Comparison of ENCODE assay signal across 2 cellular contexts in the genomic region with DNA sequence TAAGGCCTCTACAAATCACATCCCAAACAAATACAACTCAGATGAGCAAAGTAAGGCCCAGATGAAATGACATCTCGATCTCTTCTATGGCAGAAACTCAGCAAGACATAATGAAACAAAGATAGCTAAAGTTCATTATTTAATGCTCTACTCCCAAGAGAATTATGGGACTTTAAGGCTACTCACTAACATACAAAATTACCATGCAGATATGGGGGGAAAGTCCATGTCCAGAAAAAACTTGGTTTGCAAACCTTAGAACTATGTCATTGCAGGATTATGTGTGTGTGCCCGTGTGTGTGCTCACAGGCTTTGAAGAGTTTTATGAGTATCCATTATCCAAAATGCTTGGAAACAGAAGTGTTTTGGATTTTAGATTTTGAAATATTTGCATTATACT.
A peak's percentile ranks its signal among the peaks of the same experiment; 100 is the strongest.
TF ChIP-seq lines count a peak whose summit lies in the region.

No MANE protein-coding gene starts in this region.

TF ChIP-seq in GM12878, 131 proteins besides CTCF, POLR2A, EP300 and RAD21:
- TF ChIP-seq ZNF274 (IDR thresholded peaks at IDR 0.05; ENCODE audit: insufficient read depth, insufficient read length), result no peak
- peak; percentile 37 for TF ChIP-seq MEF2B (IDR thresholded peaks at IDR 0.05; ENCODE audit: partially characterized antibody, poor library complexity, severe bottlenecking)

TF ChIP-seq in HepG2, 621 proteins besides CTCF, POLR2A, EP300 and RAD21:
- TF ChIP-seq ZNF446 (CRISPR knock-in tag; IDR thresholded peaks at IDR 0.05) (no peak), ZNF777 (CRISPR knock-in tag; IDR thresholded peaks at IDR 0.05) (no peak), MEIS1 (CRISPR knock-in tag; IDR thresholded peaks at IDR 0.05; ENCODE audit: borderline replicate concordance) (no peak), ZNF432 (CRISPR knock-in tag; IDR thresholded peaks at IDR 0.05; ENCODE audit: borderline replicate concordance) (no peak), MAX (IDR thresholded peaks at IDR 0.05) (no peak), JUND (CRISPR knock-in tag; IDR thresholded peaks at IDR 0.05) (no peak), RNF2 (conservative IDR thresholded peaks at IDR 0.05; ENCODE audit: low read depth) (no peak), ZNF569 (CRISPR knock-in tag; IDR thresholded peaks at IDR 0.05; ENCODE audit: borderline replicate concordance) (no peak), RBM22 (optimal IDR thresholded peaks at IDR 0.05; ENCODE audit: low read length) (no peak), KDM4B (CRISPR knock-in tag; IDR thresholded peaks at IDR 0.05) (no peak), ZNF720 (CRISPR knock-in tag; IDR thresholded peaks at IDR 0.05) (no peak), POLR2AphosphoS5 (IDR thresholded peaks at IDR 0.05; ENCODE audit: low read depth, low read length) (no peak), U2AF2 (IDR thresholded peaks at IDR 0.05; ENCODE audit: low read depth, low read length) (no peak), ZNF30 (CRISPR knock-in tag; IDR thresholded peaks at IDR 0.05) (no peak)
- TF ChIP-seq, protein P1, sequence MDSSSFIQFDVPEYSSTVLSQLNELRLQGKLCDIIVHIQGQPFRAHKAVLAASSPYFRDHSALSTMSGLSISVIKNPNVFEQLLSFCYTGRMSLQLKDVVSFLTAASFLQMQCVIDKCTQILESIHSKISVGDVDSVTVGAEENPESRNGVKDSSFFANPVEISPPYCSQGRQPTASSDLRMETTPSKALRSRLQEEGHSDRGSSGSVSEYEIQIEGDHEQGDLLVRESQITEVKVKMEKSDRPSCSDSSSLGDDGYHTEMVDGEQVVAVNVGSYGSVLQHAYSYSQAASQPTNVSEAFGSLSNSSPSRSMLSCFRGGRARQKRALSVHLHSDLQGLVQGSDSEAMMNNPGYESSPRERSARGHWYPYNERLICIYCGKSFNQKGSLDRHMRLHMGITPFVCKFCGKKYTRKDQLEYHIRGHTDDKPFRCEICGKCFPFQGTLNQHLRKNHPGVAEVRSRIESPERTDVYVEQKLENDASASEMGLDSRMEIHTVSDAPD (CRISPR knock-in tag; IDR thresholded peaks at IDR 0.05), result no peak
TF ChIP-seq in HepG2: peak in this region for 0.
